Comparison of ENCODE assay signal across 18 cellular contexts in genomic region chr17:29697371-29697770, GRCh38.
"Had no signal": no experiment of that assay in that cellular context is flagged by ENCODE, and none has a peak within 500 bp of the region (broad histone marks: within the 10 kb centered on the region; RNA-seq: fewer than 3 reads in every experiment).

No MANE protein-coding gene starts in this region.

- H3K4me3 Mint-ChIP-seq: activated naive CD4-positive, alpha-beta T cell treated with anti-CD3 and anti-CD28 coated beads, Interleukin-2, amount 10 ng/mL, durations not matched to agents 7 days and 5 days; activated T-helper 17 cell treated with anti-CD3 and anti-CD28 coated beads, Interleukin-2, amount 50 U/mL, for 72 hours had no signal

- H3K9me3 Mint-ChIP-seq: activated naive CD4-positive, alpha-beta T cell treated with anti-CD3 and anti-CD28 coated beads, Interleukin-2, amount 10 ng/mL, durations not matched to agents 7 days and 5 days; activated T-helper 17 cell treated with anti-CD3 and anti-CD28 coated beads, Interleukin-2, amount 50 U/mL, for 72 hours; naive B cell had no signal

- H3K9me2 ChIP-seq: SK-N-SH had no signal

- H3K4me1 Mint-ChIP-seq: activated T-helper 17 cell treated with anti-CD3 and anti-CD28 coated beads, Interleukin-2, amount 50 U/mL, for 72 hours had no signal

- DNase-seq: activated CD4-positive, alpha-beta T cell treated with anti-CD3 and anti-CD28 coated beads for 1 hour; activated CD4-positive, alpha-beta T cell treated with anti-CD3 and anti-CD28 coated beads, Interleukin-2, amount 50 U/mL, for 4 hours; activated naive CD4-positive, alpha-beta T cell treated with anti-CD3 and anti-CD28 coated beads, Interleukin-2, amount 10 ng/mL, durations not matched to agents 7 days and 5 days; central memory CD4-positive, alpha-beta T cell; colonic mucosa; effector memory CD4-positive, alpha-beta T cell; foreskin keratinocyte; head of caudate nucleus; left colon; naive B cell; occipital lobe; right lobe of liver; SK-N-SH; tibial artery; uterus had no signal

- H3K4me3 ChIP-seq: colonic mucosa, right lobe of liver, tibial artery, uterus had no signal

- H3K4me2 ChIP-seq: SK-N-SH had no signal

- H3K4me1 ChIP-seq: colonic mucosa, tibial artery, uterus had no signal

- H3K36me3 ChIP-seq: colonic mucosa, uterus had no signal

- H3K27me3 Mint-ChIP-seq: activated naive CD4-positive, alpha-beta T cell treated with anti-CD3 and anti-CD28 coated beads, Interleukin-2, amount 10 ng/mL, durations not matched to agents 7 days and 5 days; activated T-helper 17 cell treated with anti-CD3 and anti-CD28 coated beads, Interleukin-2, amount 50 U/mL, for 72 hours; naive B cell; progenitor cell of endocrine pancreas had no signal

- H3K27me3 ChIP-seq: colonic mucosa, foreskin keratinocyte, right lobe of liver, tibial artery, uterus had no signal

- H3K27ac ChIP-seq: colonic mucosa, foreskin keratinocyte, right lobe of liver, tibial artery, uterus, VCaP had no signal

- H3K9ac ChIP-seq: SK-N-SH had no signal

- H3K9me3 ChIP-seq: colonic mucosa, right lobe of liver, SK-N-SH, tibial artery, uterus had no signal

- ATAC-seq: activated T-helper 17 cell treated with anti-CD3 and anti-CD28 coated beads, Interleukin-2, amount 50 U/mL, for 72 hours; foreskin keratinocyte; left colon; right lobe of liver had no signal

- H3K27ac Mint-ChIP-seq: activated naive CD4-positive, alpha-beta T cell treated with anti-CD3 and anti-CD28 coated beads, Interleukin-2, amount 10 ng/mL, durations not matched to agents 7 days and 5 days; activated T-helper 17 cell treated with anti-CD3 and anti-CD28 coated beads, Interleukin-2, amount 50 U/mL, for 72 hours had no signal
